Comparison of ENCODE assay signal across 9 cellular contexts in the genomic region with DNA sequence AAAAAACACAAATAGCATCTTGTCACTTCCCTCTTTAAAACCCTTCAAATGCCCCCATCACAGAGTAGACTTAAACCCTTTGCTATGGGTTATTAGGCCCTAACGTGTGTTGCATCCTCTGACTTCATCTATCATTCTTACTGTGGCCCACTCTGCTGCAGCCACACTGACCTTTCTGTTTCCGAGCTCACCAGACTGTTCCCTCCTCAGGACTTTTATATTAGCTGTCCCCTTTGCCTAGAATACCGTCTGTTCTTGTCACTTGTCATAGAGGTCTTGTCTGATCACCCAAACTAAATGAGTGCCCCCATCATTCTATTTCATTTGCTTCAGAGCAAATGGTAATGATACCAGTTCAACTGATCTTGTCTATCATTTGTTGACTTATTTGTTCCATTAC.
DNase-seq lines count a peak whose midpoint lies in the region; ATAC-seq, FAIRE-seq and TF ChIP-seq lines count a peak whose summit lies in the region.
"Had no signal": no experiment of that assay in that cellular context is flagged by ENCODE, and none has a peak within 500 bp of the region (broad histone marks: within the 10 kb centered on the region; RNA-seq: fewer than 3 reads in every experiment).

No MANE protein-coding gene starts in this region.

- no peak overlapping the region for H3K9ac ChIP-seq in SK-N-MC (ENCODE audit: insufficient read length)
- peak overlapping the region; percentile 89 for H3K9ac ChIP-seq in rectal smooth muscle tissue (ENCODE audit: low read length)

- peaks cover 12% of the 10 kb centered on the region for H3K36me3 ChIP-seq in SK-N-MC (ENCODE audit: insufficient read depth, low read length)
- no peaks in the 10 kb centered on the region for H3K36me3 ChIP-seq in rectal smooth muscle tissue (ENCODE audit: control insufficient read depth, insufficient read depth, low read length)

- H3K27ac ChIP-seq in SK-N-MC: no peak overlapping the region
- H3K27ac ChIP-seq in rectal smooth muscle tissue (ENCODE audit: low read depth, low read length): peak overlapping the region; percentile 100

- DNase-seq in GM10266 (ENCODE audit: extremely low spot score) (peak; percentile 19), SK-N-MC (ENCODE audit: low read depth, low spot score) (no peak), fibroblast of mammary gland (ENCODE audit: low read depth) (no peak), D721Med (ENCODE audit: insufficient read length, low spot score) (no peak), putamen (ENCODE audit: low spot score) (no peak), CD1c-positive myeloid dendritic cell (ENCODE audit: extremely low spot score) (no peak)
- DNase-seq: stimulated activated naive CD4-positive, alpha-beta T cell treated with Interleukin-2 at 50 U/mL for 16 hours had no signal

- no peaks in the 10 kb centered on the region for H3K27me3 ChIP-seq in rectal smooth muscle tissue (ENCODE audit: control insufficient read depth, insufficient read depth, low read length)

- H3K4me3 ChIP-seq in SK-N-MC: peak overlapping the region; percentile 95; the same call in 1 of the 2 replicates
- peak overlapping the region; percentile 87 for H3K4me3 ChIP-seq in fibroblast of mammary gland (ENCODE audit: control insufficient read depth, low read depth, low read length)
- peak overlapping the region; percentile 100 for H3K4me3 ChIP-seq in rectal smooth muscle tissue (ENCODE audit: low read length)

- no peak for ATAC-seq in GM21360 (IDR thresholded peaks at IDR 0.05; ENCODE audit: unreplicated experiment)

- TF ChIP-seq CTCF in GM10266 (IDR thresholded peaks at IDR 0.05; ENCODE audit: control insufficient read depth, insufficient read depth, low read depth, missing control alignments): no peak
- TF ChIP-seq CTCF in fibroblast of mammary gland (conservative IDR thresholded peaks at IDR 0.05; ENCODE audit: control insufficient read depth, insufficient read depth, low read depth, low read length): no peak
- no peak for TF ChIP-seq CTCF in D721Med (IDR thresholded peaks at IDR 0.05; ENCODE audit: insufficient read depth, missing control alignments)

- no peaks in the 10 kb centered on the region for H3K9me3 ChIP-seq in SK-N-MC (ENCODE audit: low read depth, low read length)

- no peak for FAIRE-seq in D721Med (lab: Jason Lieb, UNC)

- peaks cover 34% of the 10 kb centered on the region for H3K4me1 ChIP-seq in rectal smooth muscle tissue (ENCODE audit: control insufficient read depth, insufficient read depth, low read length)
